8 cellular contexts compared by ENCODE assay signal in genomic region chr1:46735708-46736324, GRCh38. TPM values are rescaled to one million over a fixed set of nuclear protein-coding genes. Genes with fewer than 3 reads are reported as not detected.
DNase-seq lines count a peak whose midpoint lies in the region; ATAC-seq, FAIRE-seq and TF ChIP-seq lines count a peak whose summit lies in the region.

No MANE protein-coding gene starts in this region.

- TF ChIP-seq CTCF in A673 (conservative IDR thresholded peaks at IDR 0.05; ENCODE audit: low read depth, low read length) (peak; percentile 50; the same call in 1 of the 2 replicates), fibroblast of pulmonary artery (IDR thresholded peaks at IDR 0.05; ENCODE audit: low read length, missing control alignments) (peak; percentile 60), pancreas (IDR thresholded peaks at IDR 0.05) (no peak)

- CTCF ChIA-PET in A673 (lab: Charles Lee): interaction anchor here (0.6 kb wide), 1 partner anchor 293 kb away, joined by 4 read pairs; no protein-coding TSS in a partner anchor

- intact Hi-C loops in A673 (cut with micrococcal nuclease; ENCODE audit: unreplicated experiment): no loop called here
- intact Hi-C loops in pancreas (cut with DNase I): no loop called here

- peak; percentile 58 to 95 (median 82) for ATAC-seq in pancreas
- no peak for ATAC-seq in GM19324 (IDR thresholded peaks at IDR 0.05; ENCODE audit: low FRiP score, unreplicated experiment)
- no peak for ATAC-seq in GM18907 (IDR thresholded peaks at IDR 0.05; ENCODE audit: unreplicated experiment)
- no peak for ATAC-seq in GM21825 (IDR thresholded peaks at IDR 0.05; ENCODE audit: unreplicated experiment)

- H3K27me3 ChIP-seq in A673 (replicated peaks; ENCODE audit: insufficient read depth, low read depth, low read length, poor library complexity) (peaks cover 15% of the 10 kb centered on the region), pancreas (no peaks in the 10 kb centered on the region)

- H3K4me3 ChIP-seq in A673 (ENCODE audit: low read depth, low read length, poor library complexity, severe bottlenecking) (no peak overlapping the region), fibroblast of pulmonary artery (replicated peaks; ENCODE audit: low read depth, low read length) (no peak overlapping the region), pancreas (no peak overlapping the region)

- no TSS peak for BruUV-seq in A673 (replicated peaks; lab: Mats Ljungman, UMichigan)

- DNase-seq in A673 (ENCODE audit: low spot score) (peak; percentile 64), GM12892 (ENCODE audit: insufficient read length) (no peak), RPMI7951 (ENCODE audit: low read depth) (peak; percentile 62), fibroblast of pulmonary artery (ENCODE audit: low read depth) (peak; percentile 82), pancreas (peak in 2 of 6 donors; percentile 36 to 57)

- POLR2A ChIA-PET in A673 (lab: Charles Lee; ENCODE audit: low non-redundant PET): no interaction called here

- TF ChIP-seq POLR2A in GM12892 (IDR thresholded peaks at IDR 0.05; ENCODE audit: low read depth, low read length): no peak

- H3K4me1 ChIP-seq in A673 (ENCODE audit: insufficient read depth, low read length, poor library complexity, severe bottlenecking) (no peaks in the 10 kb centered on the region), pancreas (no peaks in the 10 kb centered on the region)

- H3K36me3 ChIP-seq in A673 (ENCODE audit: insufficient read depth, low read length, poor library complexity, severe bottlenecking): no peaks in the 10 kb centered on the region
- no peaks in the 10 kb centered on the region for H3K36me3 ChIP-seq in pancreas

- FAIRE-seq in GM12892 (lab: Jason Lieb, UNC): peak; percentile 51
- FAIRE-seq in pancreas (lab: Jason Lieb, UNC): no peak

- H3K27ac ChIP-seq in A673 (ENCODE audit: low read depth, low read length, poor library complexity, severe bottlenecking): no peak overlapping the region
- no peak overlapping the region for H3K27ac ChIP-seq in pancreas

- H3K9me3 ChIP-seq in A673 (ENCODE audit: low read depth, low read length, poor library complexity, severe bottlenecking) (no peaks in the 10 kb centered on the region), pancreas (no peaks in the 10 kb centered on the region)

- WGBS in pancreas, 2 donors: 2 to 9% methylated on average over 3 of the region's 3 CpGs

RNA-seq across cellular contexts. Expression of gene EFCAB14, which starts 16.9 kb away (rescaled TPM):
- total RNA-seq in A673 (2021) (38.6 and 39.8 TPM in 2 replicates), pancreas (10 to 100 TPM; 24.9 to 55.2 (median 31.9) TPM)
- 33.4 TPM for polyA plus RNA-seq in GM12892 (2012; ENCODE audit: missing spikeins)
- total RNA-seq in RPMI7951 (2014; rRNA removed; shearing (Covaris generic)): 52.2 and 66.0 TPM in 2 replicates
- 10 to 100 TPM in 1 of 2 donors, 1 to 10 TPM in 1; 8.4 to 19.8 TPM for polyA plus RNA-seq in pancreas

Comparison
In these comparisons a context has a peak if more than half of its experiments do, and no peak if none do; other contexts are left out.
1. CTCF ChIP-seq: peak in A673 (single experiment) and fibroblast of pulmonary artery (single experiment); none in pancreas (0 of 4).
2. ATAC-seq: peak in pancreas (4 of 4); none in GM19324 (single experiment), GM18907 (single experiment) and GM21825 (single experiment).